8 cellular contexts compared by ENCODE assay signal in the genomic region with DNA sequence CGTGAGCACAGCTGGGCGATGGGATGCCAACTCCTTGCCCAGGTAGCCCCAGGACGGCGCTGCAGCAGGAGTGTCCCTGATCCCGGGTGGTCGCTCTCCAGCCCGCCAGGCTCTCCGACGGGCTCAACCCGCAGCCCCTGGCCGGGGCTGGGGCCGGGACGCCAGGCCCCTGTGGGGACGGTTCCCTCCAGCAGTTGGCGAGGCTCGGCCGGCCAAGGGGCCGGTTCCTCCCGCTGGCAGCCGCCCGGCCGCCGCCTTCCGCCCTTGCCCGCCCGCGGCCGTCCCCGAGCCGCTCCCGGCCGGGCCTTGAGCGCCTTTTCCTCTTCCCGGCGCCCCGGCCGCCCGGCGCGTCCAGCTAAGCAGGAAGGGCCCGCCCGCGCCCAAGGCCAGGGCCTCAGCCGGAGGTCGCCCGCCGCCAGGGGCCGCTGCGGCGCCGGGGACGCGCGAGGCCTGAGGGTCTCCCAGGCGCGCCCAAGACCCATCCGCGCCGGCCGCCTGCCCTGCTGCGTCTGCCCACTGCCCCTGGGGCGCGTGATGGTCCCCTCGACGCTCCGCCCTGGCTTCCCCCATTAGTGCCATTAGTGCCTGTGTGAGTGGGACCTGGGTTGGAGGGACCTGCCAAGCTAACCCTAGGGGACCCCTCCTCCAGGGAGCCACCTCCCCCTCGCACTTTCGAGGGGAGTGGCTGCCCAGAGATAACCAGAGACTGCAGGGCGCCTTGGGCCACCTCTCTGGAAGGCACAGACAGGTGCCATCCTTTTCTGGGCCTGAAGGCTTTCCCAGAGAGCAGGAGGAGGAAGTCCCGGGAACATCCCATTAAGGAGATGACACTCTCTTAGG.
DNase-seq lines count a peak whose midpoint lies in the region; ATAC-seq and TF ChIP-seq lines count a peak whose summit lies in the region.

No MANE protein-coding gene starts in this region.

- H3K4me3 ChIP-seq in esophagus squamous epithelium: peak overlapping the region; percentile 1 to 60 (median 18)
- H3K4me3 ChIP-seq in SJCRH30: no peak overlapping the region

- ATAC-seq in HG03025 (IDR thresholded peaks at IDR 0.05; ENCODE audit: low FRiP score, unreplicated experiment): no peak

- intact Hi-C loops in activated naive CD4-positive, alpha-beta T cell treated with anti-CD3 and anti-CD28 coated beads for 36 hours (cut with micrococcal nuclease): loop anchor here (10.0 kb wide), 1 partner anchor 470 kb away; the partner anchor contains the start of genes CHCHD4 and TMEM43
- intact Hi-C loops in esophagus squamous epithelium (cut with DNase I): no loop called here

- H3K4me1 ChIP-seq in esophagus squamous epithelium: peaks cover 0 to 17% (median 0%) of the 10 kb centered on the region in 3 donors
- H3K4me1 ChIP-seq in SJCRH30: no peaks in the 10 kb centered on the region

- H3K27ac ChIP-seq in esophagus squamous epithelium (peak overlapping the region in 1 of 4 donors; percentile 21), SJCRH30 (no peak overlapping the region)

- no peak overlapping the region for H3K27ac Mint-ChIP-seq in activated naive CD4-positive, alpha-beta T cell treated with anti-CD3 and anti-CD28 coated beads for 36 hours
- no peak overlapping the region for H3K27ac Mint-ChIP-seq in neural crest cell (ENCODE audit: unreplicated experiment)

- no peaks in the 10 kb centered on the region for H3K9me3 ChIP-seq in esophagus squamous epithelium
- no peaks in the 10 kb centered on the region for H3K9me3 ChIP-seq in SJCRH30 (replicated peaks)

- H3K36me3 ChIP-seq in esophagus squamous epithelium (no peaks in the 10 kb centered on the region), SJCRH30 (no peaks in the 10 kb centered on the region)

- no peak for TF ChIP-seq POLR2A in esophagus squamous epithelium (IDR thresholded peaks at IDR 0.05)

- peaks cover 23% of the 10 kb centered on the region for H3K4me1 Mint-ChIP-seq in activated naive CD4-positive, alpha-beta T cell treated with anti-CD3 and anti-CD28 coated beads for 36 hours (ENCODE audit: low read depth)
- H3K4me1 Mint-ChIP-seq in neural crest cell: peaks cover 35% of the 10 kb centered on the region

- peak in 5 of 6 experiments; percentile 20 to 63 (median 49) for TF ChIP-seq CTCF in esophagus squamous epithelium (IDR thresholded peaks at IDR 0.05)
- peak; percentile 74 for TF ChIP-seq CTCF in neural crest cell (conservative IDR thresholded peaks at IDR 0.05)

- H3K36me3 Mint-ChIP-seq in activated naive CD4-positive, alpha-beta T cell treated with anti-CD3 and anti-CD28 coated beads for 36 hours (ENCODE audit: low read depth): no peaks in the 10 kb centered on the region
- no peaks in the 10 kb centered on the region for H3K36me3 Mint-ChIP-seq in neural crest cell (ENCODE audit: low read depth)

- WGBS in esophagus squamous epithelium, 2 donors: 60% methylated on average over 1 of the region's 70 CpGs

- CTCF ChIA-PET in activated naive CD4-positive, alpha-beta T cell treated with anti-CD3 and anti-CD28 coated beads for 36 hours (lab: Charles Lee): interaction anchor here (0.6 to 15.5 kb wide), 9 partner anchors 14 to 231 kb away, joined by 3 to 459 read pairs (median 4); partner anchors contain the start of gene WNT7A

- H3K9me3 Mint-ChIP-seq in activated naive CD4-positive, alpha-beta T cell treated with anti-CD3 and anti-CD28 coated beads for 36 hours: no peaks in the 10 kb centered on the region
- no peaks in the 10 kb centered on the region for H3K9me3 Mint-ChIP-seq in neural crest cell

- DNase-seq in activated naive CD4-positive, alpha-beta T cell treated with Interleukin-2 at 50 U/mL for 16 hours: peak; percentile 37
- DNase-seq in activated naive CD4-positive, alpha-beta T cell treated with anti-CD3 and anti-CD28 coated beads for 36 hours: no peak
- DNase-seq in activated CD4-positive, alpha-beta T cell treated with anti-CD3 and anti-CD28 coated beads for 48 hours: peak; percentile 34
- DNase-seq in esophagus squamous epithelium (lab: John Stamatoyannopoulos, UW) (no peak), neural crest cell (ENCODE audit: low read depth, low spot score) (peak; percentile 84), SJCRH30 (no peak), activated gamma-delta T cell (lab: John Stamatoyannopoulos, UW) (no peak)

- no peak overlapping the region for H3K4me3 Mint-ChIP-seq in activated naive CD4-positive, alpha-beta T cell treated with anti-CD3 and anti-CD28 coated beads for 36 hours
- no peak overlapping the region for H3K4me3 Mint-ChIP-seq in neural crest cell

- peaks cover 0 to 91% (median 0%) of the 10 kb centered on the region in 4 donors for H3K27me3 ChIP-seq in esophagus squamous epithelium
- no peaks in the 10 kb centered on the region; the same call in 1 of the 2 replicates for H3K27me3 ChIP-seq in SJCRH30

- peaks cover 8% of the 10 kb centered on the region for H3K27me3 Mint-ChIP-seq in activated naive CD4-positive, alpha-beta T cell treated with anti-CD3 and anti-CD28 coated beads for 36 hours (ENCODE audit: low read depth)
- H3K27me3 Mint-ChIP-seq in neural crest cell (ENCODE audit: low read depth): peaks cover 30% of the 10 kb centered on the region

Comparison
In these comparisons a context has a peak if more than half of its experiments do, and no peak if none do; other contexts are left out.
1. DNase-seq: peak in activated naive CD4-positive, alpha-beta T cell treated with Interleukin-2 at 50 U/mL for 16 hours (single experiment), activated CD4-positive, alpha-beta T cell treated with anti-CD3 and anti-CD28 coated beads for 48 hours (single experiment) and neural crest cell (single experiment); none in activated naive CD4-positive, alpha-beta T cell treated with anti-CD3 and anti-CD28 coated beads for 36 hours (single experiment), esophagus squamous epithelium (single experiment), SJCRH30 (0 of 2) and activated gamma-delta T cell (single experiment).